ENCODE assay signal across 11 cellular contexts in genomic region chr11:38795027-38795426, GRCh38.
"Had no signal": no experiment of that assay in that cellular context is flagged by ENCODE, and none has a peak within 500 bp of the region (broad histone marks: within the 10 kb centered on the region; RNA-seq: fewer than 3 reads in every experiment).

No MANE protein-coding gene starts in this region.

- H3K9ac ChIP-seq: GM23248 had no signal

- H3K4me3 ChIP-seq: GM23248, GM23338, HAP-1 had no signal

- ATAC-seq: GM23338, HCT116 had no signal

- FAIRE-seq: H1, H54 had no signal

- H3K36me3 ChIP-seq: HAP-1 had no signal

- H3K27ac ChIP-seq: GM23248 had no signal

- H3K4me2 ChIP-seq: GM23338 had no signal

- H3K9me3 ChIP-seq: HAP-1 had no signal

- H2AFZ ChIP-seq: GM23248, GM23338 had no signal

- DNase-seq: GM23248, GOT3, H7, H9, HCEC 1CT, HFFc6 had no signal
